In the genomic region with DNA sequence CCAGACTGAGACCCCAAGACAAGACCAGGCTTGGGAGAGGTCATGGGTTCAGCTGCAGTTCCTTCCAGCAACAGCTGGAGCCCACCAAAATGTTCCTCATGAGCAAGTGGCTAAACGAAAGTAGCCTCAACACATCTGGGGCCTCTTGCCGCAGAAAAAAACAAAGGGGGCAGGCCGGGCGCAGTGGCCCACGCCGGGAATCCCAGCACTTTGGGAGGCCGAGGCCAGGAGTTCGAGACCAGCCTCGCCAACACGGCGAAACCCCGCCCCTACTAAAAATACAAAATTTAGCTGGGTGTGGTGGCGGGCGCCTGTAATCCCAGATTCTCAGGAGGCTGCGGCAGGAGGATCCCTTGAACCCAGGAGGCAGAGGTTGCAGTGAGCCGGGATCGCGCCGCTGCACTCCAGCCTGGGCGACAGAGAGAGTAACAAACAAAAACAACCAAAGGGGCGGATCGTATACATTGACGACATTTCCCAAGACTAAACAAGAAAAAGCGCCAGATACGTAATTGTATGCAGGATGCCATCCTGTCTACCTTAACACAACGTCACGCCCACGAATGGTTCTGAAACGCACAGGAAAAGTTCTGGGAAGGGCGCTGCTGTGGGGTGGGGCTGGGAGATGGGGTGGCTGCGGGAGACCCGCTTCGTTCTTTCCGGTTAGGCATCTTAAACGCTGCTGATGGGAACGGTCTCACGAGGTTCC, we compare ENCODE assay signal across 8 cellular contexts. TPM values are rescaled to one million over a fixed set of nuclear protein-coding genes. Genes with fewer than 3 reads are reported as not detected.
A peak's percentile ranks its signal among the peaks of the same experiment; 100 is the strongest.
DNase-seq lines count a peak whose midpoint lies in the region; ATAC-seq and TF ChIP-seq lines count a peak whose summit lies in the region.

No MANE protein-coding gene starts in this region.

- no peaks in the 10 kb centered on the region for H3K36me3 ChIP-seq in smooth muscle cell (ENCODE audit: low read depth)

- POLR2A ChIA-PET in WTC11 (lab: Charles Lee) = interaction anchor here (0.7 kb wide), 1 partner anchor 75 kb away, joined by 3 read pairs; no protein-coding TSS in a partner anchor

- intact Hi-C loops in right cardiac atrium (cut with DNase I) = no loop called here

- no peak overlapping the region for H4K91ac ChIP-seq in H9 (ENCODE audit: insufficient read length, low read depth, low read length)

- H2BK12ac ChIP-seq in H9 (ENCODE audit: insufficient read length, low read depth, low read length) = no peak overlapping the region

- TF ChIP-seq CTCF in H9 (conservative IDR thresholded peaks at IDR 0.05) (no peak), WTC11 (IDR thresholded peaks at IDR 0.05) (no peak), smooth muscle cell (IDR thresholded peaks at IDR 0.05; ENCODE audit: borderline replicate concordance, insufficient read depth, poor library complexity, severe bottlenecking) (no peak)

- CTCF ChIA-PET in WTC11 (lab: Charles Lee) = interaction anchor here (0.8 to 1.2 kb wide), 6 partner anchors 8 to 234 kb away, joined by 3 read pairs; no protein-coding TSS in a partner anchor

- peak overlapping the region; percentile 81 for H3K4me3 ChIP-seq in right cardiac atrium (ENCODE audit: low read length)
- H3K4me3 ChIP-seq in smooth muscle cell = peak overlapping the region; percentile 96

- H3K36me3 Mint-ChIP-seq in H9 (ENCODE audit: insufficient read depth in 1 of 3, low read depth in 3 of 3) = peaks cover 5 to 33% (median 17%) of the 10 kb centered on the region in 3 experiments
- peaks cover 13% of the 10 kb centered on the region for H3K36me3 Mint-ChIP-seq in WTC11

- no peak overlapping the region for H3K27ac ChIP-seq in H9 (ENCODE audit: insufficient read length, low read depth, low read length)
- no peak overlapping the region for H3K27ac ChIP-seq in right cardiac atrium (ENCODE audit: low read length)
- no peak overlapping the region for H3K27ac ChIP-seq in smooth muscle cell (ENCODE audit: low read depth)

- H3K4me1 ChIP-seq in H9 (ENCODE audit: insufficient read depth, low read length) (no peaks in the 10 kb centered on the region), right cardiac atrium (ENCODE audit: control insufficient read depth, insufficient read depth, low read length) (peaks cover 6% of the 10 kb centered on the region), smooth muscle cell (ENCODE audit: low read depth) (peaks cover 7% of the 10 kb centered on the region)

- H3K14ac ChIP-seq in H9 (ENCODE audit: insufficient read depth, low read length) = peak overlapping the region; percentile 44; the same call in 1 of the 2 replicates

- no peak overlapping the region for H2BK120ac ChIP-seq in H9 (ENCODE audit: low read depth, low read length, poor library complexity, severe bottlenecking)

- no peak overlapping the region for H3K18ac ChIP-seq in H9 (ENCODE audit: insufficient read length, low read depth, low read length)

- peaks cover 15 to 16% of the 10 kb centered on the region in 2 experiments for H3K4me1 Mint-ChIP-seq in H9
- H3K4me1 Mint-ChIP-seq in WTC11 = peaks cover 15% of the 10 kb centered on the region

- H3K27me3 Mint-ChIP-seq in H9 (ENCODE audit: low read depth) (no peaks in the 10 kb centered on the region), WTC11 (ENCODE audit: low read depth) (no peaks in the 10 kb centered on the region)

- H3K79me1 ChIP-seq in H9 (ENCODE audit: insufficient read depth, low read depth, low read length, poor library complexity, severe bottlenecking) = peaks cover 2% of the 10 kb centered on the region

- peaks cover 5% of the 10 kb centered on the region; the same call in 1 of the 2 replicates for H3K79me2 ChIP-seq in H9 (ENCODE audit: insufficient read depth, low read length)
- peaks cover 40% of the 10 kb centered on the region for H3K79me2 ChIP-seq in smooth muscle cell (ENCODE audit: low read depth)

- H3K56ac ChIP-seq in H9 (ENCODE audit: insufficient read length, low read depth, low read length) = no peak overlapping the region

- no peak overlapping the region for H2AK5ac ChIP-seq in H9 (ENCODE audit: insufficient read length, low read length)

- H3K9me3 ChIP-seq in H9 (ENCODE audit: control insufficient read depth, low read depth, low read length) (no peaks in the 10 kb centered on the region), right cardiac atrium (ENCODE audit: control insufficient read depth, low read length) (no peaks in the 10 kb centered on the region), smooth muscle cell (replicated peaks; ENCODE audit: low read depth) (no peaks in the 10 kb centered on the region)

- H3F3A ChIP-seq in smooth muscle cell (ENCODE audit: low read depth) = peaks cover 22% of the 10 kb centered on the region

- H3K27me3 ChIP-seq in H9 (ENCODE audit: insufficient read depth, low read length) = no peaks in the 10 kb centered on the region
- no peaks in the 10 kb centered on the region for H3K27me3 ChIP-seq in right cardiac atrium (ENCODE audit: control insufficient read depth, insufficient read depth)
- no peaks in the 10 kb centered on the region for H3K27me3 ChIP-seq in smooth muscle cell (ENCODE audit: low read depth)

- H3K23me2 ChIP-seq in H9 (ENCODE audit: insufficient read length, low read depth, low read length, poor library complexity, severe bottlenecking) = peaks cover 14% of the 10 kb centered on the region

- ATAC-seq in WTC11 (no peak), right cardiac atrium (no peak), GM18907 (IDR thresholded peaks at IDR 0.05; ENCODE audit: unreplicated experiment) (no peak), GM19328 (IDR thresholded peaks at IDR 0.05; ENCODE audit: unreplicated experiment) (no peak), HG03196 (IDR thresholded peaks at IDR 0.05; ENCODE audit: unreplicated experiment) (no peak)

- no peaks in the 10 kb centered on the region for H3K9me3 Mint-ChIP-seq in H9
- H3K9me3 Mint-ChIP-seq in WTC11 = no peaks in the 10 kb centered on the region

- peak overlapping the region; percentile 45 for H3K9ac ChIP-seq in H9 (ENCODE audit: extremely low read depth, insufficient read length, low read length)
- H3K9ac ChIP-seq in smooth muscle cell (ENCODE audit: low read depth) = peak overlapping the region; percentile 90

- no peak overlapping the region for H2BK20ac ChIP-seq in H9 (ENCODE audit: low read depth, low read length, poor library complexity, severe bottlenecking)

- no peak overlapping the region for H3K4ac ChIP-seq in H9 (ENCODE audit: low read depth, low read length)

- no peak overlapping the region for H2AFZ ChIP-seq in H9 (ENCODE audit: low read length)
- no peak overlapping the region for H2AFZ ChIP-seq in smooth muscle cell (ENCODE audit: low read depth)

- no peak overlapping the region for H2BK5ac ChIP-seq in H9 (ENCODE audit: insufficient read length, low read length)

- no CpG with 5 or more reads among the region's 37 CpGs for WGBS in H9 (ENCODE audit: extremely low coverage, insufficient read length, low lambda C conversion rate)
- WGBS in right cardiac atrium = 48% methylated on average over 37 of the region's 37 CpGs
- 55% methylated on average over 37 of the region's 37 CpGs for WGBS in smooth muscle cell (ENCODE audit: low lambda C conversion rate)

- H3K27ac Mint-ChIP-seq in H9 (no peak overlapping the region), WTC11 (no peak overlapping the region)

- H4K5ac ChIP-seq in H9 (ENCODE audit: insufficient read length, low read depth, low read length) = no peak overlapping the region

- H2BK15ac ChIP-seq in H9 (ENCODE audit: low read depth, low read length) = no peak overlapping the region

- H4K20me1 ChIP-seq in H9 (ENCODE audit: control insufficient read depth, insufficient read depth, insufficient read length) (no peaks in the 10 kb centered on the region), smooth muscle cell (ENCODE audit: low read depth) (peaks cover 94% of the 10 kb centered on the region)

- H4K8ac ChIP-seq in H9 (replicated peaks; ENCODE audit: insufficient read length, low read depth, low read length) = no peak overlapping the region

- no peak overlapping the region for H3K23ac ChIP-seq in H9 (ENCODE audit: insufficient read length, low read depth, low read length)

- DNase-seq in H9 (no peak), WTC11 (ENCODE audit: low spot score) (no peak), right cardiac atrium (no peak), smooth muscle cell (lab: John Stamatoyannopoulos, UW; ENCODE audit: unreplicated experiment) (no peak), NCI-H1436 (lab: John Stamatoyannopoulos, UW) (no peak)

- H3T11ph ChIP-seq in H9 (ENCODE audit: low read length) = no peak overlapping the region

- H3K4me3 Mint-ChIP-seq in H9 (peak overlapping the region; percentile 82 to 86), WTC11 (peak overlapping the region; percentile 80)

- peak overlapping the region; percentile 89 for H3K4me2 ChIP-seq in H9 (ENCODE audit: insufficient read depth, insufficient read length, low read length)
- peak overlapping the region; percentile 100 for H3K4me2 ChIP-seq in smooth muscle cell

RNA-seq across cellular contexts. Expression of a gene that starts 1.7 kb away (rescaled TPM):
- 20.4 and 21.0 TPM in 2 replicates for total RNA-seq in H9 (2021)
- total RNA-seq in WTC11 (2021) = 23.6 to 25.5 TPM (median 24.0 TPM) in 3 replicates
- 10 to 100 TPM in 1 of 4 donors, 1 to 10 TPM in 3; 8.8 to 12.3 (median 9.2) TPM for total RNA-seq in right cardiac atrium
- 7.7 TPM for polyA plus RNA-seq in right cardiac atrium
- 2.8 and 6.5 TPM in 2 replicates for total RNA-seq in smooth muscle cell
- polyA plus RNA-seq in smooth muscle cell = 7.7 and 10.9 TPM in 2 replicates

RNA-seq across cellular contexts. Expression of a gene that starts 27.5 kb away (rescaled TPM):
- total RNA-seq in H9 (2021) (94.5 and 103 TPM in 2 replicates), WTC11 (2021) (77.0 to 103 TPM (median 79.2 TPM) in 3 replicates), right cardiac atrium (10 to 100 TPM; 50.8 to 58.5 (median 56.8) TPM), smooth muscle cell (39.1 and 39.8 TPM in 2 replicates)
- polyA plus RNA-seq in right cardiac atrium (63.4 TPM), smooth muscle cell (73.0 and 75.7 TPM in 2 replicates)

RNA-seq across cellular contexts. Expression of a gene that starts 27.6 kb away (rescaled TPM):
- total RNA-seq in H9 (2021) = 105 and 108 TPM in 2 replicates
- total RNA-seq in WTC11 (2021) = 102 to 140 TPM (median 103 TPM) in 3 replicates
- 10 to 100 TPM; 18.2 to 22.9 (median 20.1) TPM for total RNA-seq in right cardiac atrium
- polyA plus RNA-seq in right cardiac atrium = 13.6 TPM
- 28.9 and 47.6 TPM in 2 replicates for total RNA-seq in smooth muscle cell
- 25.4 and 29.7 TPM in 2 replicates for polyA plus RNA-seq in smooth muscle cell

RNA-seq across cellular contexts. Expression of a gene that starts 38.0 kb away (rescaled TPM):
- total RNA-seq in H9 (2021) (29.7 TPM in 2 replicates), WTC11 (2021) (18.9 to 22.8 TPM (median 20.0 TPM) in 3 replicates), right cardiac atrium (1 to 10 TPM; 3.2 to 4.4 (median 3.9) TPM), smooth muscle cell (1.6 and 4.2 TPM in 2 replicates)
- polyA plus RNA-seq in right cardiac atrium (3.7 TPM), smooth muscle cell (8.1 and 9.0 TPM in 2 replicates)

RNA-seq across cellular contexts. Expression of a gene that starts 44.8 kb away (rescaled TPM):
- total RNA-seq in H9 (2021) (52.1 and 56.4 TPM in 2 replicates), WTC11 (2021) (52.1 to 70.9 TPM (median 52.3 TPM) in 3 replicates), right cardiac atrium (10 to 100 TPM; 24.2 to 35.3 (median 28.6) TPM), smooth muscle cell (40.2 and 45.7 TPM in 2 replicates)
- polyA plus RNA-seq in right cardiac atrium (23.1 TPM), smooth muscle cell (56.8 and 72.2 TPM in 2 replicates)
